24 cellular contexts compared by ENCODE assay signal in genomic region chr4:38951598-38951997, GRCh38.
"Had no signal": no experiment of that assay in that cellular context is flagged by ENCODE, and none has a peak within 500 bp of the region (broad histone marks: within the 10 kb centered on the region; RNA-seq: fewer than 3 reads in every experiment).

No MANE protein-coding gene starts in this region.

- H3K27me3 ChIP-seq: gastroesophageal sphincter, right lobe of liver had no signal

- H3K4me3 ChIP-seq: gastroesophageal sphincter, right lobe of liver, skin epidermis, uterus had no signal

- H3K27me3 Mint-ChIP-seq: stimulated activated memory B cell treated with anti-CD40 and anti-IgM and Interleukin-4, amounts not matched to agents 10 μg/mL and 1 μg/mL and 100 μg/mL, for 72 hours; T-cell had no signal

- H3K27ac Mint-ChIP-seq: activated CD8-positive, alpha-beta T cell treated with anti-CD3 and anti-CD28 coated beads, Interleukin-2, amount 10 ng/mL, durations not matched to agents 7 days and 5 days; activated naive CD4-positive, alpha-beta T cell treated with anti-CD3 and anti-CD28 coated beads, Interleukin-2, amount 10 ng/mL, durations not matched to agents 7 days and 5 days; stimulated activated memory B cell treated with anti-CD40 and anti-IgM and Interleukin-4, amounts not matched to agents 10 μg/mL and 1 μg/mL and 100 μg/mL, for 72 hours; T-cell; WTC11 had no signal

- H3K27ac ChIP-seq: epithelial cell of prostate, gastroesophageal sphincter, skin epidermis, uterus had no signal

- ATAC-seq: activated CD8-positive, alpha-beta T cell treated with anti-CD3 and anti-CD28 coated beads, Interleukin-2, amount 10 ng/mL, durations not matched to agents 7 days and 5 days; gastroesophageal sphincter; left ventricle myocardium superior; stimulated activated memory B cell treated with anti-CD40 and anti-IgM and Interleukin-4, amounts not matched to agents 10 μg/mL and 1 μg/mL and 100 μg/mL, for 72 hours; T-cell; WTC11 had no signal

- DNase-seq: activated CD4-positive, alpha-beta T cell treated with anti-CD3 and anti-CD28 coated beads for 4 hours; activated CD8-positive, alpha-beta T cell treated with anti-CD3 and anti-CD28 coated beads, Interleukin-2, amount 10 ng/mL, durations not matched to agents 7 days and 5 days; activated effector memory CD4-positive, alpha-beta T cell treated with Interleukin-2 at 50 U/mL for 16 hours; activated naive CD4-positive, alpha-beta T cell treated with anti-CD3 and anti-CD28 coated beads, Interleukin-2, amount 10 ng/mL, durations not matched to agents 7 days and 5 days; amygdala; cerebellar nuclear complex; cortex of kidney; head of caudate nucleus; hypothalamus; left ventricle myocardium superior; mammary epithelial cell; midbrain; occipital lobe; right lobe of liver; stimulated activated CD4-positive, alpha-beta T cell treated with anti-CD3 and anti-CD28 coated beads, Interleukin-2, amount 100 ng/mL, for 24 hours; T-cell; T1000; trophoblast cell; uterus had no signal

- H3K36me3 ChIP-seq: gastroesophageal sphincter, right lobe of liver, uterus had no signal

- H3K9me3 Mint-ChIP-seq: activated naive CD4-positive, alpha-beta T cell treated with anti-CD3 and anti-CD28 coated beads, Interleukin-2, amount 10 ng/mL, durations not matched to agents 7 days and 5 days; stimulated activated memory B cell treated with anti-CD40 and anti-IgM and Interleukin-4, amounts not matched to agents 10 μg/mL and 1 μg/mL and 100 μg/mL, for 72 hours; T-cell; WTC11 had no signal

- H3K9me3 ChIP-seq: gastroesophageal sphincter, right lobe of liver, uterus had no signal

- H3K4me3 Mint-ChIP-seq: activated CD8-positive, alpha-beta T cell treated with anti-CD3 and anti-CD28 coated beads, Interleukin-2, amount 10 ng/mL, durations not matched to agents 7 days and 5 days; activated naive CD4-positive, alpha-beta T cell treated with anti-CD3 and anti-CD28 coated beads, Interleukin-2, amount 10 ng/mL, durations not matched to agents 7 days and 5 days; stimulated activated memory B cell treated with anti-CD40 and anti-IgM and Interleukin-4, amounts not matched to agents 10 μg/mL and 1 μg/mL and 100 μg/mL, for 72 hours; T-cell; WTC11 had no signal

- H3K36me3 Mint-ChIP-seq: activated naive CD4-positive, alpha-beta T cell treated with anti-CD3 and anti-CD28 coated beads, Interleukin-2, amount 10 ng/mL, durations not matched to agents 7 days and 5 days; stimulated activated memory B cell treated with anti-CD40 and anti-IgM and Interleukin-4, amounts not matched to agents 10 μg/mL and 1 μg/mL and 100 μg/mL, for 72 hours; T-cell; WTC11 had no signal
